ENCODE assay signal across 9 cellular contexts in the genomic region with DNA sequence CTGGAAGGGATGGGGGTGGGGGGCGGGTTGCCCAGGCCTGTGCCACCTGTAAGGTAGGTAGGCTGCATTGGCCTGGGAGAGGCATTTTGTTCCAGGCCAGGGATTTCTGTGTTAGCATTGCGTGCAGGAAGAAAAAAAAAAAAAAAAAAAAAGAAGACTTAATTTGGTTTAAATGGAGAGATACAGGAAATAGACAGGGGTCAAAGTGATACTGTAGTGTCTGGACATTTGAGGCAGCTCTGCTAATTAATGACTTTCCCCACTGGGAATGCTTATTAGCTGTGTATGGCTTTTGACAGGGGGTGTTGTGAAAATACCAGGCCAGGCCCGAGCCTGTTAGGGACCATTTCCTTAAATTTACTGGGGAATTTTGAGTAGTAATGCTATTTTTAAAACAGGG. TPM values are rescaled to one million over a fixed set of nuclear protein-coding genes. Genes with fewer than 3 reads are reported as not detected.
DNase-seq lines count a peak whose midpoint lies in the region; ATAC-seq, FAIRE-seq and TF ChIP-seq lines count a peak whose summit lies in the region.
"Had no signal": no experiment of that assay in that cellular context is flagged by ENCODE, and none has a peak within 500 bp of the region (broad histone marks: within the 10 kb centered on the region; RNA-seq: fewer than 3 reads in every experiment).

No MANE protein-coding gene starts in this region.

- no peak for DNase-seq in Jurkat, Clone E6-1 (ENCODE audit: low read depth, low spot score)
- DNase-seq in coronary artery (ENCODE audit: low spot score): no peak
- no peak for DNase-seq in NCI-H2107 (lab: John Stamatoyannopoulos, UW)
- DNase-seq in frontal cortex (ENCODE audit: low spot score in 2 of 2): no peak

- no peak for TF ChIP-seq CTCF in C4-2B (conservative IDR thresholded peaks at IDR 0.05)
- no peak for TF ChIP-seq CTCF in coronary artery (IDR thresholded peaks at IDR 0.05)
- TF ChIP-seq CTCF in nephron (IDR thresholded peaks at IDR 0.05; ENCODE audit: unreplicated experiment in 3 of 3): no peak

- no peak for FAIRE-seq in frontal cortex (lab: Jason Lieb, UNC)
- FAIRE-seq: colon had no signal

- H3K4me1 Mint-ChIP-seq in nephron: peaks cover 22% of the 10 kb centered on the region

- H3K9me3 Mint-ChIP-seq in nephron: no peaks in the 10 kb centered on the region

- peak overlapping the region; percentile 60 to 96 (median 90) for H3K27ac Mint-ChIP-seq in nephron

- peaks cover 3% of the 10 kb centered on the region for H3K27me3 Mint-ChIP-seq in nephron (ENCODE audit: low read depth)

- H3K4me3 Mint-ChIP-seq in nephron: peak overlapping the region; percentile 83 to 92 (median 89)

- H3K4me3 ChIP-seq in Jurkat, Clone E6-1 (ENCODE audit: low read length): peak overlapping the region; percentile 56
- H3K4me3 ChIP-seq in coronary artery: peak overlapping the region; percentile 98

- H3K27ac ChIP-seq in C4-2B (peak overlapping the region; percentile 97), coronary artery (peak overlapping the region; percentile 83 to 93)

- ATAC-seq in HG03108 (IDR thresholded peaks at IDR 0.05; ENCODE audit: unreplicated experiment) (no peak), GM21447 (IDR thresholded peaks at IDR 0.05; ENCODE audit: unreplicated experiment) (no peak)

- no peaks in the 10 kb centered on the region for H3K36me3 Mint-ChIP-seq in nephron (ENCODE audit: low read depth)

RNA-seq across cellular contexts. Expression of gene MAP2K4, which starts 0.9 kb away (rescaled TPM):
- polyA plus RNA-seq in Jurkat, Clone E6-1 (2012; ENCODE audit: insufficient read depth, insufficient read length): 15.2 TPM
- total RNA-seq in frontal cortex: 109 TPM

RNA-seq across cellular contexts. Expression of gene ZNF18, which starts 24.3 kb away (rescaled TPM):
- polyA plus RNA-seq in Jurkat, Clone E6-1 (2012; ENCODE audit: insufficient read depth, insufficient read length): 13.1 TPM
- 22.8 TPM for total RNA-seq in frontal cortex
